8 cellular contexts compared by ENCODE assay signal in genomic region chr1:59730759-59731478, GRCh38.
DNase-seq lines count a peak whose midpoint lies in the region; ATAC-seq and TF ChIP-seq lines count a peak whose summit lies in the region.

No MANE protein-coding gene starts in this region.

- intact Hi-C loops in aorta (cut with DNase I), result no loop called here

- H3K36me3 ChIP-seq in esophagus (ENCODE audit: control insufficient read depth in 2 of 2, insufficient read depth in 2 of 2, low read length in 1 of 2) (no peaks in the 10 kb centered on the region), muscle layer of duodenum (ENCODE audit: control insufficient read depth in 1 of 2, insufficient read depth in 2 of 2, low read length in 2 of 2) (peaks cover 0 to 5% of the 10 kb centered on the region in 2 donors), aorta (ENCODE audit: control insufficient read depth in 1 of 2, insufficient read depth in 2 of 2, low read length in 1 of 2) (no peaks in the 10 kb centered on the region)

- TF ChIP-seq CTCF in RWPE1 (conservative IDR thresholded peaks at IDR 0.05; ENCODE audit: low read depth), result no peak

- H3K27me3 ChIP-seq in esophagus (ENCODE audit: control insufficient read depth in 1 of 2, insufficient read depth in 2 of 2, low read length in 2 of 2), result no peaks in the 10 kb centered on the region
- H3K27me3 ChIP-seq in muscle layer of duodenum (ENCODE audit: low read depth, low read length), result no peaks in the 10 kb centered on the region
- H3K27me3 ChIP-seq in aorta (ENCODE audit: control insufficient read depth in 1 of 2, insufficient read depth in 2 of 2, low read length in 1 of 2), result no peaks in the 10 kb centered on the region

- CTCF ChIA-PET in RWPE1 (lab: Yijun Ruan, JAX), result interaction anchor here (0.6 to 1.7 kb wide), 5 partner anchors 8 to 790 kb away, joined by 3 to 4 read pairs (median 3); no protein-coding TSS in a partner anchor

- no peak overlapping the region for H3K4me3 ChIP-seq in esophagus (ENCODE audit: low read depth in 1 of 2, low read length in 2 of 2)
- H3K4me3 ChIP-seq in muscle layer of duodenum (ENCODE audit: low read depth in 1 of 2, low read length in 2 of 2), result peak overlapping the region in 1 of 2 donors; percentile 1
- H3K4me3 ChIP-seq in aorta (ENCODE audit: low read length in 2 of 2), result no peak overlapping the region

- POLR2A ChIA-PET in RWPE1 (lab: Yijun Ruan, JAX; ENCODE audit: low non-redundant PET), result no interaction called here

- ATAC-seq in aorta (ENCODE audit: low FRiP score) (peak; percentile 86), HG03196 (IDR thresholded peaks at IDR 0.05; ENCODE audit: unreplicated experiment) (no peak)

- DNase-seq in H4 (ENCODE audit: low spot score) (peak; percentile 94), RWPE1 (ENCODE audit: low spot score) (peak; percentile 79), aorta (peak; percentile 90 to 91), NCI-H146 treated with DMSO at 0.1 percent for 48 hours (lab: John Stamatoyannopoulos, UW; ENCODE audit: unreplicated experiment) (no peak)
- DNase-seq in stimulated activated CD4-positive, alpha-beta T cell treated with anti-CD3 and anti-CD28 coated beads, Interleukin-4, amount 100 ng/mL, for 1 hour, result no peak

- H3K9me3 ChIP-seq in esophagus (ENCODE audit: control insufficient read depth in 2 of 2, insufficient read depth in 1 of 2, low read depth in 1 of 2, low read length in 1 of 2) (no peaks in the 10 kb centered on the region), muscle layer of duodenum (ENCODE audit: control insufficient read depth in 1 of 2, low read length in 2 of 2) (no peaks in the 10 kb centered on the region), aorta (ENCODE audit: control insufficient read depth, low read length) (no peaks in the 10 kb centered on the region)

- peaks cover 2 to 5% of the 10 kb centered on the region in 2 donors for H3K4me1 ChIP-seq in esophagus (ENCODE audit: control insufficient read depth in 2 of 2, insufficient read depth in 2 of 2, low read length in 1 of 2)
- H3K4me1 ChIP-seq in muscle layer of duodenum (ENCODE audit: control insufficient read depth in 1 of 2, insufficient read depth in 2 of 2, low read length in 2 of 2), result peaks cover 13 to 22% of the 10 kb centered on the region in 2 donors
- peaks cover 0 to 3% of the 10 kb centered on the region in 2 donors for H3K4me1 ChIP-seq in aorta (ENCODE audit: control insufficient read depth in 1 of 2, insufficient read depth in 2 of 2, low read length in 2 of 2)

- H3K27ac ChIP-seq in RWPE1 (peak overlapping the region; percentile 70), esophagus (ENCODE audit: low read depth in 2 of 2, low read length in 1 of 2) (peak overlapping the region; percentile 43 to 74), muscle layer of duodenum (ENCODE audit: low read length) (peak overlapping the region; percentile 86), aorta (ENCODE audit: low read depth in 1 of 2, low read length in 2 of 2) (peak overlapping the region; percentile 63 to 87)

- 37 to 41% methylated on average over 12 of the region's 12 CpGs for WGBS in esophagus, 2 donors
- WGBS in aorta, 2 donors, result 15 to 19% methylated on average over 12 of the region's 12 CpGs

Comparison
In these comparisons a context has a peak if more than half of its experiments do, and no peak if none do; other contexts are left out.
1. DNase-seq: peak in H4 (single experiment), RWPE1 (single experiment) and aorta (2 of 2); none in NCI-H146 treated with DMSO at 0.1 percent for 48 hours (single experiment) and stimulated activated CD4-positive, alpha-beta T cell treated with anti-CD3 and anti-CD28 coated beads, Interleukin-4, amount 100 ng/mL, for 1 hour (single experiment).
2. Peak in every context shown above with its lines, with median percentiles within 50 percentile points of each other: H3K27ac ChIP-seq.